8 cellular contexts compared by ENCODE assay signal in genomic region chr3:194685050-194685722, GRCh38. TPM values are rescaled to one million over a fixed set of nuclear protein-coding genes. Genes with fewer than 3 reads are reported as not detected.
DNase-seq lines count a peak whose midpoint lies in the region; TF ChIP-seq lines count a peak whose summit lies in the region.

No MANE protein-coding gene starts in this region.

- DNase-seq in activated CD4-positive, alpha-beta T cell treated with anti-CD3 and anti-CD28 coated beads, Interleukin-2, amount 10 ng/mL, durations not matched to agents 7 days and 5 days: no peak
- no peak for DNase-seq in activated CD4-positive, alpha-beta T cell treated with anti-CD3 and anti-CD28 coated beads for 48 hours
- DNase-seq in fibroblast of the aortic adventitia (ENCODE audit: low read depth) (no peak), NAMALWA (ENCODE audit: low spot score) (no peak), UCSD-AML1 (lab: John Stamatoyannopoulos, UW; ENCODE audit: unreplicated experiment) (no peak), GM03348 (ENCODE audit: low spot score) (no peak)

- CTCF ChIA-PET in activated CD4-positive, alpha-beta T cell treated with anti-CD3 and anti-CD28 coated beads, Interleukin-2, amount 10 ng/mL, durations not matched to agents 7 days and 5 days (lab: Charles Lee): interaction anchor here (3.0 to 3.7 kb wide), 2 partner anchors 9 to 13 kb away, joined by 11 to 35 read pairs; partner anchors contain the start of gene LSG1

- H3K9me2 ChIP-seq in OCI-LY1 (ENCODE audit: low read depth, low read length): no peaks in the 10 kb centered on the region

- peak overlapping the region; percentile 69 for H3K4me2 ChIP-seq in OCI-LY1 (ENCODE audit: low read length)

- H4K20me1 ChIP-seq in OCI-LY1 (ENCODE audit: insufficient read depth, low read length): no peaks in the 10 kb centered on the region

- peak overlapping the region; percentile 80 for H3K4me3 Mint-ChIP-seq in activated CD4-positive, alpha-beta T cell treated with anti-CD3 and anti-CD28 coated beads, Interleukin-2, amount 10 ng/mL, durations not matched to agents 7 days and 5 days
- peak overlapping the region; percentile 86 for H3K4me3 Mint-ChIP-seq in stimulated activated naive CD8-positive, alpha-beta T cell treated with anti-CD3 and anti-CD28 coated beads, Interleukin-15, Interleukin-2, amounts not matched to agents 100 ng/mL and 50 ng/mL, for 24 hours

- H3K9me3 ChIP-seq in OCI-LY1 (ENCODE audit: low read length): no peaks in the 10 kb centered on the region

- H3K36me3 Mint-ChIP-seq in activated CD4-positive, alpha-beta T cell treated with anti-CD3 and anti-CD28 coated beads, Interleukin-2, amount 10 ng/mL, durations not matched to agents 7 days and 5 days (ENCODE audit: low read depth): no peaks in the 10 kb centered on the region
- H3K36me3 Mint-ChIP-seq in stimulated activated naive CD8-positive, alpha-beta T cell treated with anti-CD3 and anti-CD28 coated beads, Interleukin-15, Interleukin-2, amounts not matched to agents 100 ng/mL and 50 ng/mL, for 24 hours (ENCODE audit: low read depth): no peaks in the 10 kb centered on the region

- H3K9me3 Mint-ChIP-seq in activated CD4-positive, alpha-beta T cell treated with anti-CD3 and anti-CD28 coated beads, Interleukin-2, amount 10 ng/mL, durations not matched to agents 7 days and 5 days: no peaks in the 10 kb centered on the region
- H3K9me3 Mint-ChIP-seq in stimulated activated naive CD8-positive, alpha-beta T cell treated with anti-CD3 and anti-CD28 coated beads, Interleukin-15, Interleukin-2, amounts not matched to agents 100 ng/mL and 50 ng/mL, for 24 hours: no peaks in the 10 kb centered on the region

- H3K79me2 ChIP-seq in OCI-LY1 (ENCODE audit: insufficient read depth, low read length): no peaks in the 10 kb centered on the region

- TF ChIP-seq CTCF in OCI-LY1 (IDR thresholded peaks at IDR 0.05; ENCODE audit: low read length) (no peak), fibroblast of the aortic adventitia (IDR thresholded peaks at IDR 0.05; ENCODE audit: insufficient read depth, low read length) (no peak)

- H3K9ac ChIP-seq in OCI-LY1 (ENCODE audit: low read length): no peak overlapping the region; the same call in 1 of the 2 replicates

- H3F3A ChIP-seq in OCI-LY1 (ENCODE audit: insufficient read depth, low read length): peaks cover 5% of the 10 kb centered on the region; the same call in 1 of the 2 replicates

- POLR2A ChIA-PET in activated CD4-positive, alpha-beta T cell treated with anti-CD3 and anti-CD28 coated beads, Interleukin-2, amount 10 ng/mL, durations not matched to agents 7 days and 5 days (lab: Charles Lee): no interaction called here

- no peak overlapping the region for H3K27ac ChIP-seq in OCI-LY1 (ENCODE audit: low read depth, low read length, poor library complexity, severe bottlenecking)

- peak overlapping the region; percentile 61 for H3K27ac Mint-ChIP-seq in activated CD4-positive, alpha-beta T cell treated with anti-CD3 and anti-CD28 coated beads, Interleukin-2, amount 10 ng/mL, durations not matched to agents 7 days and 5 days
- H3K27ac Mint-ChIP-seq in stimulated activated naive CD8-positive, alpha-beta T cell treated with anti-CD3 and anti-CD28 coated beads, Interleukin-15, Interleukin-2, amounts not matched to agents 100 ng/mL and 50 ng/mL, for 24 hours: peak overlapping the region; percentile 77

- H2AFZ ChIP-seq in OCI-LY1 (ENCODE audit: low read length): no peak overlapping the region

- H3K27me3 Mint-ChIP-seq in activated CD4-positive, alpha-beta T cell treated with anti-CD3 and anti-CD28 coated beads, Interleukin-2, amount 10 ng/mL, durations not matched to agents 7 days and 5 days: peaks cover 60% of the 10 kb centered on the region
- peaks cover 36% of the 10 kb centered on the region for H3K27me3 Mint-ChIP-seq in stimulated activated naive CD8-positive, alpha-beta T cell treated with anti-CD3 and anti-CD28 coated beads, Interleukin-15, Interleukin-2, amounts not matched to agents 100 ng/mL and 50 ng/mL, for 24 hours

- peaks cover 50% of the 10 kb centered on the region for H3K4me1 ChIP-seq in OCI-LY1 (ENCODE audit: insufficient read depth, low read length, severe bottlenecking)

- H3K27me3 ChIP-seq in OCI-LY1 (ENCODE audit: insufficient read depth, low read length): peaks cover 13% of the 10 kb centered on the region; the same call in 1 of the 2 replicates

- H3K36me3 ChIP-seq in OCI-LY1 (ENCODE audit: insufficient read depth, low read length): no peaks in the 10 kb centered on the region

- peaks cover 54% of the 10 kb centered on the region for H3K4me1 Mint-ChIP-seq in activated CD4-positive, alpha-beta T cell treated with anti-CD3 and anti-CD28 coated beads, Interleukin-2, amount 10 ng/mL, durations not matched to agents 7 days and 5 days
- H3K4me1 Mint-ChIP-seq in stimulated activated naive CD8-positive, alpha-beta T cell treated with anti-CD3 and anti-CD28 coated beads, Interleukin-15, Interleukin-2, amounts not matched to agents 100 ng/mL and 50 ng/mL, for 24 hours (ENCODE audit: low read depth): peaks cover 62% of the 10 kb centered on the region

- H3K4me3 ChIP-seq in OCI-LY1 (ENCODE audit: low read depth, low read length, poor library complexity, severe bottlenecking) (peak overlapping the region; percentile 54), fibroblast of the aortic adventitia (ENCODE audit: low read depth, low read length) (peak overlapping the region; percentile 80)

RNA-seq across cellular contexts. Expression of gene FAM43A, which starts 0.5 kb away (rescaled TPM):
- under 1 TPM; 0.54 to 0.69 TPM for total RNA-seq in activated CD4-positive, alpha-beta T cell treated with anti-CD3 and anti-CD28 coated beads, Interleukin-2, amount 10 ng/mL, durations not matched to agents 7 days and 5 days
- 12.7 and 14.1 TPM in 2 replicates for total RNA-seq in fibroblast of the aortic adventitia (ENCODE audit: low replicate concordance)

RNA-seq across cellular contexts. Expression of gene LSG1, which starts 13.2 kb away (rescaled TPM):
- total RNA-seq in activated CD4-positive, alpha-beta T cell treated with anti-CD3 and anti-CD28 coated beads, Interleukin-2, amount 10 ng/mL, durations not matched to agents 7 days and 5 days: 10 to 100 TPM; 42.5 to 44.6 TPM
- 30.6 and 41.9 TPM in 2 replicates for total RNA-seq in fibroblast of the aortic adventitia (ENCODE audit: low replicate concordance)

RNA-seq across cellular contexts. Expression of gene TMEM44, which starts 52.0 kb away (rescaled TPM):
- 1 to 10 TPM; 1.9 to 2.7 TPM for total RNA-seq in activated CD4-positive, alpha-beta T cell treated with anti-CD3 and anti-CD28 coated beads, Interleukin-2, amount 10 ng/mL, durations not matched to agents 7 days and 5 days
- 12.8 and 16.7 TPM in 2 replicates for total RNA-seq in fibroblast of the aortic adventitia (ENCODE audit: low replicate concordance)
